In genomic region chr16:86495357-86495701, GRCh38 we compare ENCODE assay signal across 2 cellular contexts.
TF ChIP-seq lines count a peak whose summit lies in the region.

No MANE protein-coding gene starts in this region.

TF ChIP-seq in WTC11, 78 proteins besides CTCF, POLR2A, EP300 and RAD21 (continued from another document):
- TF ChIP-seq NR1H2 (CRISPR knock-in tag; IDR thresholded peaks at IDR 0.05) (no peak), CDX4 (CRISPR knock-in tag; IDR thresholded peaks at IDR 0.05; ENCODE audit: borderline replicate concordance) (no peak), JUN (CRISPR knock-in tag; IDR thresholded peaks at IDR 0.05) (no peak), SP1 (CRISPR knock-in tag; conservative IDR thresholded peaks at IDR 0.05) (no peak), STAT6 (CRISPR knock-in tag; conservative IDR thresholded peaks at IDR 0.05; ENCODE audit: low read depth) (no peak), GRHL2 (CRISPR knock-in tag; IDR thresholded peaks at IDR 0.05; ENCODE audit: insufficient replicate concordance, severe bottlenecking) (no peak), IRF2 (CRISPR knock-in tag; IDR thresholded peaks at IDR 0.05; ENCODE audit: borderline replicate concordance, low read depth) (no peak), USF2 (CRISPR knock-in tag; IDR thresholded peaks at IDR 0.05) (no peak)
- TF ChIP-seq, protein P1, sequence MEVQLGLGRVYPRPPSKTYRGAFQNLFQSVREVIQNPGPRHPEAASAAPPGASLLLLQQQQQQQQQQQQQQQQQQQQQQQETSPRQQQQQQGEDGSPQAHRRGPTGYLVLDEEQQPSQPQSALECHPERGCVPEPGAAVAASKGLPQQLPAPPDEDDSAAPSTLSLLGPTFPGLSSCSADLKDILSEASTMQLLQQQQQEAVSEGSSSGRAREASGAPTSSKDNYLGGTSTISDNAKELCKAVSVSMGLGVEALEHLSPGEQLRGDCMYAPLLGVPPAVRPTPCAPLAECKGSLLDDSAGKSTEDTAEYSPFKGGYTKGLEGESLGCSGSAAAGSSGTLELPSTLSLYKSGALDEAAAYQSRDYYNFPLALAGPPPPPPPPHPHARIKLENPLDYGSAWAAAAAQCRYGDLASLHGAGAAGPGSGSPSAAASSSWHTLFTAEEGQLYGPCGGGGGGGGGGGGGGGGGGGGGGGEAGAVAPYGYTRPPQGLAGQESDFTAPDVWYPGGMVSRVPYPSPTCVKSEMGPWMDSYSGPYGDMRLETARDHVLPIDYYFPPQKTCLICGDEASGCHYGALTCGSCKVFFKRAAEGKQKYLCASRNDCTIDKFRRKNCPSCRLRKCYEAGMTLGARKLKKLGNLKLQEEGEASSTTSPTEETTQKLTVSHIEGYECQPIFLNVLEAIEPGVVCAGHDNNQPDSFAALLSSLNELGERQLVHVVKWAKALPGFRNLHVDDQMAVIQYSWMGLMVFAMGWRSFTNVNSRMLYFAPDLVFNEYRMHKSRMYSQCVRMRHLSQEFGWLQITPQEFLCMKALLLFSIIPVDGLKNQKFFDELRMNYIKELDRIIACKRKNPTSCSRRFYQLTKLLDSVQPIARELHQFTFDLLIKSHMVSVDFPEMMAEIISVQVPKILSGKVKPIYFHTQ (CRISPR knock-in tag; IDR thresholded peaks at IDR 0.05), result no peak
- TF ChIP-seq, protein P2, sequence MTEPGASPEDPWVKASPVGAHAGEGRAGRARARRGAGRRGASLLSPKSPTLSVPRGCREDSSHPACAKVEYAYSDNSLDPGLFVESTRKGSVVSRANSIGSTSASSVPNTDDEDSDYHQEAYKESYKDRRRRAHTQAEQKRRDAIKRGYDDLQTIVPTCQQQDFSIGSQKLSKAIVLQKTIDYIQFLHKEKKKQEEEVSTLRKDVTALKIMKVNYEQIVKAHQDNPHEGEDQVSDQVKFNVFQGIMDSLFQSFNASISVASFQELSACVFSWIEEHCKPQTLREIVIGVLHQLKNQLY (CRISPR knock-in tag; IDR thresholded peaks at IDR 0.05), result no peak
- TF ChIP-seq, protein P3, sequence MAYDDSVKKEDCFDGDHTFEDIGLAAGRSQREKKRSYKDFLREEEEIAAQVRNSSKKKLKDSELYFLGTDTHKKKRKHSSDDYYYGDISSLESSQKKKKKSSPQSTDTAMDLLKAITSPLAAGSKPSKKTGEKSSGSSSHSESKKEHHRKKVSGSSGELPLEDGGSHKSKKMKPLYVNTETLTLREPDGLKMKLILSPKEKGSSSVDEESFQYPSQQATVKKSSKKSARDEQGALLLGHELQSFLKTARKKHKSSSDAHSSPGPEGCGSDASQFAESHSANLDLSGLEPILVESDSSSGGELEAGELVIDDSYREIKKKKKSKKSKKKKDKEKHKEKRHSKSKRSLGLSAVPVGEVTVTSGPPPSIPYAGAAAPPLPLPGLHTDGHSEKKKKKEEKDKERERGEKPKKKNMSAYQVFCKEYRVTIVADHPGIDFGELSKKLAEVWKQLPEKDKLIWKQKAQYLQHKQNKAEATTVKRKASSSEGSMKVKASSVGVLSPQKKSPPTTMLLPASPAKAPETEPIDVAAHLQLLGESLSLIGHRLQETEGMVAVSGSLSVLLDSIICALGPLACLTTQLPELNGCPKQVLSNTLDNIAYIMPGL (CRISPR knock-in tag; IDR thresholded peaks at IDR 0.05), result no peak

TF ChIP-seq in neural cell, 6 proteins besides CTCF, POLR2A, EP300 and RAD21:
- TF ChIP-seq, protein P4, sequence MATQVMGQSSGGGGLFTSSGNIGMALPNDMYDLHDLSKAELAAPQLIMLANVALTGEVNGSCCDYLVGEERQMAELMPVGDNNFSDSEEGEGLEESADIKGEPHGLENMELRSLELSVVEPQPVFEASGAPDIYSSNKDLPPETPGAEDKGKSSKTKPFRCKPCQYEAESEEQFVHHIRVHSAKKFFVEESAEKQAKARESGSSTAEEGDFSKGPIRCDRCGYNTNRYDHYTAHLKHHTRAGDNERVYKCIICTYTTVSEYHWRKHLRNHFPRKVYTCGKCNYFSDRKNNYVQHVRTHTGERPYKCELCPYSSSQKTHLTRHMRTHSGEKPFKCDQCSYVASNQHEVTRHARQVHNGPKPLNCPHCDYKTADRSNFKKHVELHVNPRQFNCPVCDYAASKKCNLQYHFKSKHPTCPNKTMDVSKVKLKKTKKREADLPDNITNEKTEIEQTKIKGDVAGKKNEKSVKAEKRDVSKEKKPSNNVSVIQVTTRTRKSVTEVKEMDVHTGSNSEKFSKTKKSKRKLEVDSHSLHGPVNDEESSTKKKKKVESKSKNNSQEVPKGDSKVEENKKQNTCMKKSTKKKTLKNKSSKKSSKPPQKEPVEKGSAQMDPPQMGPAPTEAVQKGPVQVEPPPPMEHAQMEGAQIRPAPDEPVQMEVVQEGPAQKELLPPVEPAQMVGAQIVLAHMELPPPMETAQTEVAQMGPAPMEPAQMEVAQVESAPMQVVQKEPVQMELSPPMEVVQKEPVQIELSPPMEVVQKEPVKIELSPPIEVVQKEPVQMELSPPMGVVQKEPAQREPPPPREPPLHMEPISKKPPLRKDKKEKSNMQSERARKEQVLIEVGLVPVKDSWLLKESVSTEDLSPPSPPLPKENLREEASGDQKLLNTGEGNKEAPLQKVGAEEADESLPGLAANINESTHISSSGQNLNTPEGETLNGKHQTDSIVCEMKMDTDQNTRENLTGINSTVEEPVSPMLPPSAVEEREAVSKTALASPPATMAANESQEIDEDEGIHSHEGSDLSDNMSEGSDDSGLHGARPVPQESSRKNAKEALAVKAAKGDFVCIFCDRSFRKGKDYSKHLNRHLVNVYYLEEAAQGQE (IDR thresholded peaks at IDR 0.05; ENCODE audit: borderline replicate concordance), result no peak
